Comparison of ENCODE assay signal across 10 cellular contexts in genomic region chr4:138562544-138562961, GRCh38.
DNase-seq lines count a peak whose midpoint lies in the region; ATAC-seq, FAIRE-seq and TF ChIP-seq lines count a peak whose summit lies in the region.
"Had no signal": no experiment of that assay in that cellular context is flagged by ENCODE, and none has a peak within 500 bp of the region (broad histone marks: within the 10 kb centered on the region; RNA-seq: fewer than 3 reads in every experiment).

No MANE protein-coding gene starts in this region.

- H3K9me3 ChIP-seq in endothelial cell of umbilical vein (replicated peaks; ENCODE audit: control insufficient read depth, insufficient read depth, low read length) (no peaks in the 10 kb centered on the region), tibial artery (no peaks in the 10 kb centered on the region)

- H3K36me3 ChIP-seq in endothelial cell of umbilical vein (ENCODE audit: control insufficient read depth in 2 of 2, extremely low read depth in 1 of 2, insufficient read depth in 2 of 2, low read length in 2 of 2) (no peaks in the 10 kb centered on the region), tibial artery (no peaks in the 10 kb centered on the region)

- no peaks in the 10 kb centered on the region for H3K79me2 ChIP-seq in endothelial cell of umbilical vein (ENCODE audit: control insufficient read depth, insufficient read depth, low read length)
- H3K79me2 ChIP-seq: parathyroid adenoma had no signal

- H3K4me3 ChIP-seq in endothelial cell of umbilical vein (replicated peaks in 1 of 3; ENCODE audit: insufficient read depth in 1 of 3, low read depth in 1 of 3, low read length in 3 of 3) (no peak overlapping the region), tibial artery (no peak overlapping the region)

- CTCF ChIA-PET in endothelial cell of umbilical vein (lab: Charles Lee) = interaction anchor here (1.1 to 1.3 kb wide), 2 partner anchors 16 to 309 kb away, joined by 6 read pairs; no protein-coding TSS in a partner anchor

- H3K27ac ChIP-seq in endothelial cell of umbilical vein (ENCODE audit: insufficient read depth, low read depth, low read length) (peak overlapping the region; percentile 93), tibial artery (peak overlapping the region; percentile 19 to 25)
- H3K27ac ChIP-seq: parathyroid adenoma had no signal

- FAIRE-seq in endothelial cell of umbilical vein (lab: Jason Lieb, UNC) = peak; percentile 67

- no peaks in the 10 kb centered on the region for H4K20me1 ChIP-seq in endothelial cell of umbilical vein (replicated peaks; ENCODE audit: control insufficient read depth, extremely low read depth, insufficient read depth, low read length)

- POLR2A ChIA-PET in endothelial cell of umbilical vein (lab: Charles Lee) = no interaction called here

- H3K9ac ChIP-seq in endothelial cell of umbilical vein (replicated peaks; ENCODE audit: extremely low read depth, insufficient read depth, low read length) = peak overlapping the region; percentile 47
- H3K9ac ChIP-seq: parathyroid adenoma had no signal

- intact Hi-C loops in endothelial cell of umbilical vein (cut with micrococcal nuclease) (no loop called here), tibial artery (cut with DNase I; ENCODE audit: low total_unique reads) (no loop called here)

- no peaks in the 10 kb centered on the region for H3K27me3 ChIP-seq in endothelial cell of umbilical vein (ENCODE audit: control insufficient read depth in 2 of 2, insufficient read depth in 2 of 2, low read length in 2 of 2)
- no peaks in the 10 kb centered on the region for H3K27me3 ChIP-seq in tibial artery

- peak; percentile 72 for DNase-seq in endothelial cell of umbilical vein (ENCODE audit: low read depth, low spot score)
- no peak for DNase-seq in tibial artery
- DNase-seq in hypothalamus (lab: John Stamatoyannopoulos, UW) = no peak
- DNase-seq in NCI-H774 (lab: John Stamatoyannopoulos, UW) = no peak
- DNase-seq: activated CD8-positive, alpha-beta T cell treated with anti-CD3 and anti-CD28 coated beads for 36 hours; SIG-M5 had no signal

- TF ChIP-seq CTCF in endothelial cell of umbilical vein (IDR thresholded peaks at IDR 0.05; ENCODE audit: extremely low read depth in 1 of 2, insufficient read depth in 1 of 2, low read depth in 1 of 2, low read length in 2 of 2) (no peak), tibial artery (IDR thresholded peaks at IDR 0.05) (no peak)

- dilution Hi-C loops in endothelial cell of umbilical vein (cut with MboI; ENCODE audit: extremely low pct_ligation_motif_present, low sequenced_read_pairs) = no loop called here

- H3K4me1 ChIP-seq in endothelial cell of umbilical vein (ENCODE audit: control insufficient read depth, extremely low read depth, insufficient read depth, low read length) (peaks cover 11% of the 10 kb centered on the region), tibial artery (peaks cover 0 to 12% (median 6%) of the 10 kb centered on the region in 4 donors)
- H3K4me1 ChIP-seq: parathyroid adenoma had no signal

- ATAC-seq in GM18907 (IDR thresholded peaks at IDR 0.05; ENCODE audit: unreplicated experiment) (peak; percentile 82), HG03175 (IDR thresholded peaks at IDR 0.05; ENCODE audit: unreplicated experiment) (peak; percentile 63), HG02763 (IDR thresholded peaks at IDR 0.05; ENCODE audit: unreplicated experiment) (no peak)
- ATAC-seq: activated CD8-positive, alpha-beta T cell treated with anti-CD3 and anti-CD28 coated beads for 36 hours had no signal

- no peaks in the 10 kb centered on the region for H3K9me1 ChIP-seq in endothelial cell of umbilical vein (replicated peaks; ENCODE audit: control insufficient read depth, extremely low read depth, insufficient read depth, low read length)

- peak overlapping the region; percentile 54 for H2AFZ ChIP-seq in endothelial cell of umbilical vein (ENCODE audit: low read depth, low read length)
- H2AFZ ChIP-seq: parathyroid adenoma had no signal

- BruUV-seq in endothelial cell of umbilical vein (replicated peaks; lab: Mats Ljungman, UMichigan) = no TSS peak

- H3K4me2 ChIP-seq in endothelial cell of umbilical vein (ENCODE audit: insufficient read depth, low read length) = peak overlapping the region; percentile 42

- no peak for TF ChIP-seq POLR2A in endothelial cell of umbilical vein (IDR thresholded peaks at IDR 0.05; ENCODE audit: low read depth, low read length)

TF ChIP-seq in endothelial cell of umbilical vein, 7 proteins besides CTCF, POLR2A, EP300 and RAD21:
- TF ChIP-seq EZH2 (IDR thresholded peaks at IDR 0.05; ENCODE audit: borderline replicate concordance, low read depth, low read length, severe bottlenecking) (no peak), JUN (IDR thresholded peaks at IDR 0.05; ENCODE audit: borderline replicate concordance, insufficient read depth, insufficient read length, low read depth) (no peak), MYC (IDR thresholded peaks at IDR 0.05; ENCODE audit: low read depth, low read length) (no peak), POLR2AphosphoS5 (IDR thresholded peaks at IDR 0.05; ENCODE audit: insufficient read depth, low read depth, low read length) (no peak), MAX (IDR thresholded peaks at IDR 0.05; ENCODE audit: insufficient read depth, insufficient read length) (no peak), GATA2 (IDR thresholded peaks at IDR 0.05; ENCODE audit: insufficient read depth, insufficient read length, low read depth, low read length) (no peak), FOS (IDR thresholded peaks at IDR 0.05; ENCODE audit: borderline replicate concordance, insufficient read depth, low read length) (no peak)
